In genomic region chr12:3172124-3173007, GRCh38 we compare ENCODE assay signal across 21 cellular contexts.
"Had no signal": no experiment of that assay in that cellular context is flagged by ENCODE, and none has a peak within 500 bp of the region (broad histone marks: within the 10 kb centered on the region; RNA-seq: fewer than 3 reads in every experiment).

No MANE protein-coding gene starts in this region.

- ATAC-seq: activated CD8-positive, alpha-beta memory T cell treated with anti-CD3 and anti-CD28 coated beads, Interleukin-2, amount 10 ng/mL, durations not matched to agents 7 days and 5 days; effector memory CD8-positive, alpha-beta T cell; gastrocnemius medialis; natural killer cell had no signal

- H3K27ac ChIP-seq: ascending aorta, gastrocnemius medialis, heart right ventricle, left lung, prostate gland, sigmoid colon, uterus had no signal

- H3K4me3 ChIP-seq: ascending aorta, gastrocnemius medialis, heart right ventricle, left lung, prostate gland, sigmoid colon, uterus had no signal

- DNase-seq: activated CD4-positive, alpha-beta memory T cell treated with anti-CD3 and anti-CD28 coated beads for 36 hours; activated CD8-positive, alpha-beta memory T cell treated with anti-CD3 and anti-CD28 coated beads, Interleukin-2, amount 10 ng/mL, durations not matched to agents 7 days and 5 days; activated naive CD4-positive, alpha-beta T cell treated with anti-CD3 and anti-CD28 coated beads for 36 hours; activated T-cell treated with anti-CD3 and anti-CD28 coated beads, Interleukin-2, amount 50 U/mL, for 1 hour; dermis blood vessel endothelial cell; effector memory CD8-positive, alpha-beta T cell; gastrocnemius medialis; heart right ventricle; left lung; natural killer cell; nucleus accumbens; sigmoid colon; stimulated activated CD4-positive, alpha-beta T cell treated with anti-CD3 and anti-CD28 coated beads, Interleukin-1b, Interleukin-23, amount 100 ng/mL, for 48 hours; T-helper 1 cell; T1000; uterus had no signal

- FAIRE-seq: bronchial epithelial cell, islet of Langerhans had no signal

- H3K4me3 Mint-ChIP-seq: activated CD4-positive, alpha-beta memory T cell treated with anti-CD3 and anti-CD28 coated beads for 36 hours; activated CD8-positive, alpha-beta memory T cell treated with anti-CD3 and anti-CD28 coated beads, Interleukin-2, amount 10 ng/mL, durations not matched to agents 7 days and 5 days; activated naive CD4-positive, alpha-beta T cell treated with anti-CD3 and anti-CD28 coated beads for 36 hours; effector memory CD8-positive, alpha-beta T cell; natural killer cell had no signal

- H3K27ac Mint-ChIP-seq: activated CD4-positive, alpha-beta memory T cell treated with anti-CD3 and anti-CD28 coated beads for 36 hours; activated CD8-positive, alpha-beta memory T cell treated with anti-CD3 and anti-CD28 coated beads, Interleukin-2, amount 10 ng/mL, durations not matched to agents 7 days and 5 days; activated naive CD4-positive, alpha-beta T cell treated with anti-CD3 and anti-CD28 coated beads for 36 hours; activated T-helper 2 cell treated with anti-CD3 and anti-CD28 coated beads, Interferon-gamma antibody, Interleukin-2, Interleukin-4, amounts not matched to agents 10 μg/mL and 5 μg/mL and 100 μg/mL, durations not matched to agents 14 hours and 24 hours and 36 hours; effector memory CD8-positive, alpha-beta T cell; natural killer cell had no signal

- H3K4me1 ChIP-seq: ascending aorta, prostate gland, uterus had no signal

- H3K36me3 Mint-ChIP-seq: activated CD4-positive, alpha-beta memory T cell treated with anti-CD3 and anti-CD28 coated beads for 36 hours; activated CD8-positive, alpha-beta memory T cell treated with anti-CD3 and anti-CD28 coated beads, Interleukin-2, amount 10 ng/mL, durations not matched to agents 7 days and 5 days; natural killer cell had no signal

- H3K4me1 Mint-ChIP-seq: activated CD8-positive, alpha-beta memory T cell treated with anti-CD3 and anti-CD28 coated beads, Interleukin-2, amount 10 ng/mL, durations not matched to agents 7 days and 5 days; natural killer cell had no signal

- H3K9me3 Mint-ChIP-seq: activated CD4-positive, alpha-beta memory T cell treated with anti-CD3 and anti-CD28 coated beads for 36 hours; activated naive CD4-positive, alpha-beta T cell treated with anti-CD3 and anti-CD28 coated beads for 36 hours; activated T-helper 2 cell treated with anti-CD3 and anti-CD28 coated beads, Interferon-gamma antibody, Interleukin-2, Interleukin-4, amounts not matched to agents 10 μg/mL and 5 μg/mL and 100 μg/mL, durations not matched to agents 14 hours and 24 hours and 36 hours; effector memory CD8-positive, alpha-beta T cell; natural killer cell had no signal

- H3K36me3 ChIP-seq: ascending aorta, gastrocnemius medialis, left lung, prostate gland, sigmoid colon, uterus had no signal

- H3K27me3 ChIP-seq: ascending aorta, gastrocnemius medialis, heart right ventricle, left lung, sigmoid colon, uterus had no signal

- H3K9me3 ChIP-seq: ascending aorta, gastrocnemius medialis, heart right ventricle, left lung, prostate gland, sigmoid colon, uterus had no signal
